ENCODE assay signal across 8 cellular contexts in genomic region chr17:60390223-60390622, GRCh38. TPM values are rescaled to one million over a fixed set of nuclear protein-coding genes. Genes with fewer than 3 reads are reported as not detected.
DNase-seq lines count a peak whose midpoint lies in the region; ATAC-seq and TF ChIP-seq lines count a peak whose summit lies in the region.

No MANE protein-coding gene starts in this region.

- H3K4me3 ChIP-seq in kidney epithelial cell (ENCODE audit: low read depth, low read length) (peak overlapping the region; percentile 61), vagina (peak overlapping the region; percentile 74 to 98)

- peaks cover 44% of the 10 kb centered on the region for H3K4me1 ChIP-seq in vagina

- H3K9me3 ChIP-seq in vagina: no peaks in the 10 kb centered on the region

- no peak for ATAC-seq in activated naive CD8-positive, alpha-beta T cell treated with anti-CD3 and anti-CD28 coated beads, Interleukin-2, amount 50 U/mL, for 24 hours

- H3K27me3 Mint-ChIP-seq in activated naive CD8-positive, alpha-beta T cell treated with anti-CD3 and anti-CD28 coated beads, Interleukin-2, amount 50 U/mL, for 24 hours: no peaks in the 10 kb centered on the region

- no peaks in the 10 kb centered on the region for H3K9me3 Mint-ChIP-seq in activated naive CD8-positive, alpha-beta T cell treated with anti-CD3 and anti-CD28 coated beads, Interleukin-2, amount 50 U/mL, for 24 hours

- H3K36me3 Mint-ChIP-seq in activated naive CD8-positive, alpha-beta T cell treated with anti-CD3 and anti-CD28 coated beads, Interleukin-2, amount 50 U/mL, for 24 hours (ENCODE audit: low read depth): peaks cover 2% of the 10 kb centered on the region

- TF ChIP-seq POLR2A in vagina (IDR thresholded peaks at IDR 0.05): no peak

- H3K4me3 Mint-ChIP-seq in activated naive CD8-positive, alpha-beta T cell treated with anti-CD3 and anti-CD28 coated beads, Interleukin-2, amount 50 U/mL, for 24 hours: peak overlapping the region; percentile 88

- H3K4me1 Mint-ChIP-seq in activated naive CD8-positive, alpha-beta T cell treated with anti-CD3 and anti-CD28 coated beads, Interleukin-2, amount 50 U/mL, for 24 hours: peaks cover 58% of the 10 kb centered on the region

- DNase-seq in AG08395 (ENCODE audit: low spot score) (peak; percentile 67), HS-27A (ENCODE audit: low read depth) (peak; percentile 52), kidney epithelial cell (ENCODE audit: low read depth) (no peak), vagina (ENCODE audit: extremely low spot score in 2 of 2) (no peak), UCSD-AML1 (lab: John Stamatoyannopoulos, UW; ENCODE audit: unreplicated experiment) (no peak), amniotic stem cell (lab: John Stamatoyannopoulos, UW) (no peak), DMS153 (lab: John Stamatoyannopoulos, UW) (no peak)
- no peak for DNase-seq in activated naive CD8-positive, alpha-beta T cell treated with anti-CD3 and anti-CD28 coated beads, Interleukin-2, amount 50 U/mL, for 24 hours

- intact Hi-C loops in vagina (cut with DNase I): no loop called here

- H3K27me3 ChIP-seq in kidney epithelial cell (ENCODE audit: control insufficient read depth, insufficient read depth, low read length): no peaks in the 10 kb centered on the region
- H3K27me3 ChIP-seq in vagina: no peaks in the 10 kb centered on the region

- H3K27ac Mint-ChIP-seq in activated naive CD8-positive, alpha-beta T cell treated with anti-CD3 and anti-CD28 coated beads, Interleukin-2, amount 50 U/mL, for 24 hours: no peak overlapping the region

- TF ChIP-seq CTCF in kidney epithelial cell (IDR thresholded peaks at IDR 0.05; ENCODE audit: insufficient read depth, low read length, poor library complexity, severe bottlenecking): no peak
- TF ChIP-seq CTCF in vagina (IDR thresholded peaks at IDR 0.05): no peak

- H3K27ac ChIP-seq in vagina: peak overlapping the region; percentile 99

- H3K36me3 ChIP-seq in kidney epithelial cell (ENCODE audit: control insufficient read depth, insufficient read depth, low read length): no peaks in the 10 kb centered on the region
- H3K36me3 ChIP-seq in vagina: no peaks in the 10 kb centered on the region

RNA-seq across cellular contexts. Expression of gene USP32, which starts 1.7 kb away (rescaled TPM):
- 31.4 and 37.2 TPM in 2 replicates for total RNA-seq in kidney epithelial cell
- total RNA-seq in vagina: 63.6 TPM

RNA-seq across cellular contexts. Expression of gene CHCT1, which starts 32.1 kb away (rescaled TPM):
- 1.4 TPM in 1 of 2 replicates, not detected in the other for total RNA-seq in kidney epithelial cell
- total RNA-seq in vagina: not detected

Comparison
In these comparisons a context has a peak if more than half of its experiments do, and no peak if none do; other contexts are left out.
1. DNase-seq: peak in AG08395 (single experiment) and HS-27A (single experiment); none in activated naive CD8-positive, alpha-beta T cell treated with anti-CD3 and anti-CD28 coated beads, Interleukin-2, amount 50 U/mL, for 24 hours (single experiment), kidney epithelial cell (single experiment), vagina (0 of 2), UCSD-AML1 (single experiment), amniotic stem cell (single experiment) and DMS153 (single experiment).